Comparison of ENCODE assay signal across 13 cellular contexts in genomic region chr13:98083936-98084335, GRCh38.
"Had no signal": no experiment of that assay in that cellular context is flagged by ENCODE, and none has a peak within 500 bp of the region (broad histone marks: within the 10 kb centered on the region; RNA-seq: fewer than 3 reads in every experiment).

No MANE protein-coding gene starts in this region.

- H3K27ac ChIP-seq: breast epithelium, tibial artery had no signal

- H3K4me1 ChIP-seq: breast epithelium, tibial artery had no signal

- H3K9me3 Mint-ChIP-seq: activated naive CD4-positive, alpha-beta T cell treated with anti-CD3 and anti-CD28 coated beads, Interleukin-2, amount 50 U/mL, for 72 hours; activated T-cell treated with anti-CD3 and anti-CD28 coated beads, Interleukin-2, amount 50 U/mL, for 4 hours; T-helper 2 cell treated with Interferon-gamma antibody and Interleukin-4, amounts not matched to agents 5 μg/mL and 100 μg/mL, for 36 hours had no signal

- H3K4me3 ChIP-seq: breast epithelium, tibial artery had no signal

- H3K27me3 ChIP-seq: breast epithelium, tibial artery had no signal

- ATAC-seq: activated CD4-positive, CD25-positive, alpha-beta regulatory T cell treated with anti-CD3 and anti-CD28 coated beads, Interleukin-2, amount 50 U/mL, for 24 hours; activated CD8-positive, alpha-beta memory T cell treated with anti-CD3 and anti-CD28 coated beads, Interleukin-2, amount 10 ng/mL, durations not matched to agents 7 days and 5 days; activated naive CD4-positive, alpha-beta T cell treated with anti-CD3 and anti-CD28 coated beads, Interleukin-2, amount 50 U/mL, for 72 hours; activated T-cell treated with anti-CD3 and anti-CD28 coated beads, Interleukin-2, amount 50 U/mL, for 4 hours; stimulated activated memory B cell treated with anti-CD40 and anti-IgM and Interleukin-4, amounts not matched to agents 10 μg/mL and 1 μg/mL and 100 μg/mL, for 72 hours had no signal

- H3K36me3 Mint-ChIP-seq: activated CD8-positive, alpha-beta memory T cell treated with anti-CD3 and anti-CD28 coated beads, Interleukin-2, amount 10 ng/mL, durations not matched to agents 7 days and 5 days; activated naive CD4-positive, alpha-beta T cell treated with anti-CD3 and anti-CD28 coated beads, Interleukin-2, amount 50 U/mL, for 72 hours; mesothelial cell of epicardium; stimulated activated memory B cell treated with anti-CD40 and anti-IgM and Interleukin-4, amounts not matched to agents 10 μg/mL and 1 μg/mL and 100 μg/mL, for 72 hours had no signal

- H3K36me3 ChIP-seq: breast epithelium, tibial artery had no signal

- DNase-seq: activated CD4-positive, alpha-beta T cell treated with anti-CD3 and anti-CD28 coated beads, Interleukin-2, amount 50 U/mL, for 4 hours; activated CD8-positive, alpha-beta memory T cell treated with anti-CD3 and anti-CD28 coated beads, Interleukin-2, amount 10 ng/mL, durations not matched to agents 7 days and 5 days; activated effector memory CD4-positive, alpha-beta T cell treated with anti-CD3 and anti-CD28 coated beads, Interleukin-2, amount 50 U/mL, for 16 hours; activated T-cell treated with anti-CD3 and anti-CD28 coated beads, Interleukin-2, amount 50 U/mL, for 4 hours; amygdala; hippocampal formation; tibial artery had no signal

- H3K9me3 ChIP-seq: breast epithelium, tibial artery had no signal

- H3K27me3 Mint-ChIP-seq: stimulated activated memory B cell treated with anti-CD40 and anti-IgM and Interleukin-4, amounts not matched to agents 10 μg/mL and 1 μg/mL and 100 μg/mL, for 72 hours had no signal

- H3K4me3 Mint-ChIP-seq: activated CD8-positive, alpha-beta memory T cell treated with anti-CD3 and anti-CD28 coated beads, Interleukin-2, amount 10 ng/mL, durations not matched to agents 7 days and 5 days; activated T-cell treated with anti-CD3 and anti-CD28 coated beads, Interleukin-2, amount 50 U/mL, for 4 hours; mesothelial cell of epicardium; stimulated activated memory B cell treated with anti-CD40 and anti-IgM and Interleukin-4, amounts not matched to agents 10 μg/mL and 1 μg/mL and 100 μg/mL, for 72 hours; T-helper 2 cell treated with Interferon-gamma antibody and Interleukin-4, amounts not matched to agents 5 μg/mL and 100 μg/mL, for 36 hours had no signal

- H3K27ac Mint-ChIP-seq: activated CD8-positive, alpha-beta memory T cell treated with anti-CD3 and anti-CD28 coated beads, Interleukin-2, amount 10 ng/mL, durations not matched to agents 7 days and 5 days; activated naive CD4-positive, alpha-beta T cell treated with anti-CD3 and anti-CD28 coated beads, Interleukin-2, amount 50 U/mL, for 72 hours; mesothelial cell of epicardium; stimulated activated memory B cell treated with anti-CD40 and anti-IgM and Interleukin-4, amounts not matched to agents 10 μg/mL and 1 μg/mL and 100 μg/mL, for 72 hours; T-helper 2 cell treated with Interferon-gamma antibody and Interleukin-4, amounts not matched to agents 5 μg/mL and 100 μg/mL, for 36 hours had no signal

- H3K4me1 Mint-ChIP-seq: activated CD8-positive, alpha-beta memory T cell treated with anti-CD3 and anti-CD28 coated beads, Interleukin-2, amount 10 ng/mL, durations not matched to agents 7 days and 5 days; mesothelial cell of epicardium; stimulated activated memory B cell treated with anti-CD40 and anti-IgM and Interleukin-4, amounts not matched to agents 10 μg/mL and 1 μg/mL and 100 μg/mL, for 72 hours had no signal
